ENCODE assay signal across 8 cellular contexts in the genomic region with DNA sequence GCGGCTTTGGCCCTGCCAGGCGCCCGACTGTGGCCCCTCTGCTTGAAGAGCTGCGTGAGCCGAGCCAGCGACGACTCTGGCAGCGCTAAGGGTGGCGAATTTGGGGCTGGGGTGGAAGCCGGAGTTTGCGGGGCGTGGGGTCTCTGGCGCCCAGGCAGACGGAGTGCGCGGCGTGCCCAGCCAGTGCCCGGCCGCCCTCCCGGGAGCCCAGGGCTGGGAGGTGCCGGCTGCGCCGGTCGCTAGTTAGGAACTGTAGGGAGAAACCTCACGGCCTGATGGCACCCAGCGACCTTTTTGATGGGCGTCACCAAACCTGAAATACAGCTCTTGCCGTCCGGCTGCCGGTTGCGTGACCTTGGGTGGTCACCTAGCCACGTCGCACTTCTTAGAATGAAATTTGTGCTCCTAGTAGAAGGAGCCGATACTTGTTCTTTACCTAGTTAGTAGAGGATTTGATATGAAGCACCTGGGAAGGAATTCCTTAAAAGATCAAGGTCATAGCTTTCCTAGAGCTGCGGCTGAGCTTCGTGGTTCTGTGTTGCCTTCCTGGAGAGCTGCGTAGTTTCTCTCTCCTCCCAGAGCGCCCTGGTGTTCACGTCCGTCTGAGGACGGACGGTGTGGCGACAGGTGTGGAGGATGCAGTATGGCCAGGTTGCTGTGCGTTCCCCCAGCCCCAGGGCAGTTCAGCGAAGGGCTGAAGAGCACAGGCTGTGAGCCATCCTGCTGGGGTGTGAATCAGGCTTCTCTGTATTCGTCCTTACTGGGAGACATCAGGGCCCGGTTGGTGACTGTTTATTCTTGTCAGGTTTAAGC. TPM values are rescaled to one million over a fixed set of nuclear protein-coding genes. Genes with fewer than 3 reads are reported as not detected.
DNase-seq lines count a peak whose midpoint lies in the region; ATAC-seq, FAIRE-seq and TF ChIP-seq lines count a peak whose summit lies in the region.

No MANE protein-coding gene starts in this region.

- TF ChIP-seq POLR2A in GM12891 (IDR thresholded peaks at IDR 0.05; ENCODE audit: low read depth, low read length), result no peak

- CTCF ChIA-PET in activated CD8-positive, alpha-beta T cell treated with anti-CD3 and anti-CD28 coated beads, Interleukin-2, amount 10 ng/mL, durations not matched to agents 7 days and 5 days (lab: Charles Lee), result interaction anchor here (0.9 to 3.8 kb wide), 6 partner anchors 10 to 159 kb away, joined by 3 to 32 read pairs (median 9); a partner anchor contains a TSS

- H3K27me3 ChIP-seq in right cardiac atrium (ENCODE audit: control insufficient read depth, insufficient read depth), result no peaks in the 10 kb centered on the region
- H3K27me3 ChIP-seq in skeletal muscle tissue (ENCODE audit: control insufficient read depth in 3 of 3, insufficient read depth in 3 of 3, low read length in 3 of 3), result no peaks in the 10 kb centered on the region

- peaks cover 8% of the 10 kb centered on the region for H3K9me3 Mint-ChIP-seq in activated CD8-positive, alpha-beta T cell treated with anti-CD3 and anti-CD28 coated beads, Interleukin-2, amount 10 ng/mL, durations not matched to agents 7 days and 5 days (ENCODE audit: insufficient read depth)

- H3K9me3 ChIP-seq in right cardiac atrium (ENCODE audit: control insufficient read depth, low read length) (no peaks in the 10 kb centered on the region), skeletal muscle tissue (ENCODE audit: control insufficient read depth in 3 of 3, low read length in 3 of 3) (no peaks in the 10 kb centered on the region)

- ATAC-seq in HG02938 (IDR thresholded peaks at IDR 0.05; ENCODE audit: unreplicated experiment), result peak; percentile 7
- ATAC-seq in activated CD8-positive, alpha-beta T cell treated with anti-CD3 and anti-CD28 coated beads, Interleukin-2, amount 10 ng/mL, durations not matched to agents 7 days and 5 days, result peak; percentile 12
- ATAC-seq in right cardiac atrium, result no peak
- no peak for ATAC-seq in HG03039 (IDR thresholded peaks at IDR 0.05; ENCODE audit: unreplicated experiment)
- no peak for ATAC-seq in HG02610 (IDR thresholded peaks at IDR 0.05; ENCODE audit: unreplicated experiment)
- no peak for ATAC-seq in GM21367 (IDR thresholded peaks at IDR 0.05; ENCODE audit: unreplicated experiment)

- H3K4me3 Mint-ChIP-seq in activated CD8-positive, alpha-beta T cell treated with anti-CD3 and anti-CD28 coated beads, Interleukin-2, amount 10 ng/mL, durations not matched to agents 7 days and 5 days, result peak overlapping the region; percentile 93

- peak overlapping the region; percentile 92 for H3K27ac Mint-ChIP-seq in activated CD8-positive, alpha-beta T cell treated with anti-CD3 and anti-CD28 coated beads, Interleukin-2, amount 10 ng/mL, durations not matched to agents 7 days and 5 days

- FAIRE-seq in GM12891 (lab: Jason Lieb, UNC), result peak; percentile 82

- H3K27me3 Mint-ChIP-seq in activated CD8-positive, alpha-beta T cell treated with anti-CD3 and anti-CD28 coated beads, Interleukin-2, amount 10 ng/mL, durations not matched to agents 7 days and 5 days (ENCODE audit: low read depth), result no peaks in the 10 kb centered on the region

- H3K27ac ChIP-seq in right cardiac atrium (ENCODE audit: low read length) (peak overlapping the region; percentile 89), skeletal muscle tissue (ENCODE audit: low read depth, low read length) (peak overlapping the region; percentile 84)

- peaks cover 41% of the 10 kb centered on the region for H3K4me1 Mint-ChIP-seq in activated CD8-positive, alpha-beta T cell treated with anti-CD3 and anti-CD28 coated beads, Interleukin-2, amount 10 ng/mL, durations not matched to agents 7 days and 5 days (ENCODE audit: low read depth)

- H3K4me3 ChIP-seq in right cardiac atrium (ENCODE audit: low read length) (peak overlapping the region; percentile 84), skeletal muscle tissue (ENCODE audit: low read length in 3 of 3) (peak overlapping the region; percentile 76 to 86 (median 78))

- peaks cover 15% of the 10 kb centered on the region for H3K36me3 Mint-ChIP-seq in activated CD8-positive, alpha-beta T cell treated with anti-CD3 and anti-CD28 coated beads, Interleukin-2, amount 10 ng/mL, durations not matched to agents 7 days and 5 days (ENCODE audit: low read depth)

- intact Hi-C loops in right cardiac atrium (cut with DNase I), result loop anchor here in 2 of 4 donors (10.0 kb wide), 1 partner anchor 54 kb away; a partner anchor contains a TSS

- peaks cover 0 to 2% (median 0%) of the 10 kb centered on the region in 3 donors for H3K36me3 ChIP-seq in skeletal muscle tissue (ENCODE audit: control insufficient read depth in 3 of 3, insufficient read depth in 3 of 3, low read length in 3 of 3)

- under 1% methylated on average over 47 of the region's 47 CpGs for WGBS in right cardiac atrium

- DNase-seq in GM12891 (ENCODE audit: insufficient read length, low spot score) (no peak), right cardiac atrium (no peak)
- peak; percentile 47 for DNase-seq in activated CD8-positive, alpha-beta T cell treated with anti-CD3 and anti-CD28 coated beads, Interleukin-2, amount 10 ng/mL, durations not matched to agents 7 days and 5 days

- POLR2A ChIA-PET in activated CD8-positive, alpha-beta T cell treated with anti-CD3 and anti-CD28 coated beads, Interleukin-2, amount 10 ng/mL, durations not matched to agents 7 days and 5 days (lab: Charles Lee), result interaction anchor here (1.4 to 5.7 kb wide), 11 partner anchors 10 to 122 kb away, joined by 3 to 41 read pairs (median 9); a partner anchor contains a TSS

- peaks cover 19% of the 10 kb centered on the region for H3K4me1 ChIP-seq in right cardiac atrium (ENCODE audit: control insufficient read depth, insufficient read depth, low read length)
- H3K4me1 ChIP-seq in skeletal muscle tissue (ENCODE audit: control insufficient read depth in 3 of 3, insufficient read depth in 3 of 3, low read length in 3 of 3), result peaks cover 39 to 54% (median 44%) of the 10 kb centered on the region in 3 donors

- peak overlapping the region; percentile 93 to 96 (median 93) for H3K9ac ChIP-seq in skeletal muscle tissue (ENCODE audit: low read depth in 1 of 3, low read length in 3 of 3)

TF ChIP-seq in GM12891, 5 proteins besides CTCF, POLR2A, EP300 and RAD21:
- TF ChIP-seq SPI1 (IDR thresholded peaks at IDR 0.05; ENCODE audit: low read depth, low read length) (no peak), POU2F2 (IDR thresholded peaks at IDR 0.05; ENCODE audit: low read depth, low read length) (no peak), TAF1 (IDR thresholded peaks at IDR 0.05; ENCODE audit: low read depth, low read length) (no peak), POLR2AphosphoS5 (IDR thresholded peaks at IDR 0.05; ENCODE audit: low read depth, low read length) (no peak), PAX5 (IDR thresholded peaks at IDR 0.05; ENCODE audit: insufficient read depth, low read length, severe bottlenecking) (no peak)

RNA-seq across cellular contexts. Expression of a gene that starts 0.7 kb away (rescaled TPM):
- 36.2 TPM for polyA plus RNA-seq in GM12891 (2012; ENCODE audit: low read depth, missing spikeins)
- 10 to 100 TPM; 60.3 to 65.1 TPM for total RNA-seq in activated CD8-positive, alpha-beta T cell treated with anti-CD3 and anti-CD28 coated beads, Interleukin-2, amount 10 ng/mL, durations not matched to agents 7 days and 5 days
- total RNA-seq in right cardiac atrium (10 to 100 TPM; 51.6 to 61.8 (median 59.2) TPM), skeletal muscle tissue (24.5 TPM)
- polyA plus RNA-seq in right cardiac atrium, result 53.4 TPM

RNA-seq across cellular contexts. Expression of a gene that starts 41.4 kb away (rescaled TPM):
- 97.8 TPM for polyA plus RNA-seq in GM12891 (2012; ENCODE audit: low read depth, missing spikeins)
- total RNA-seq in activated CD8-positive, alpha-beta T cell treated with anti-CD3 and anti-CD28 coated beads, Interleukin-2, amount 10 ng/mL, durations not matched to agents 7 days and 5 days, result 100 to 1,000 TPM; 214 to 217 TPM
- total RNA-seq in right cardiac atrium (100 to 1,000 TPM; 123 to 145 (median 134) TPM), skeletal muscle tissue (109 TPM)
- polyA plus RNA-seq in right cardiac atrium, result 119 TPM

RNA-seq across cellular contexts. Expression of a gene that starts 56.6 kb away (rescaled TPM):
- polyA plus RNA-seq in GM12891 (2012; ENCODE audit: low read depth, missing spikeins), result 6.8 TPM
- 10 to 100 TPM; 16.7 to 17.0 TPM for total RNA-seq in activated CD8-positive, alpha-beta T cell treated with anti-CD3 and anti-CD28 coated beads, Interleukin-2, amount 10 ng/mL, durations not matched to agents 7 days and 5 days
- total RNA-seq in right cardiac atrium (1 to 10 TPM; 7.7 to 8.8 (median 8.5) TPM), skeletal muscle tissue (2.6 TPM)
- polyA plus RNA-seq in right cardiac atrium, result 5.0 TPM

Comparison
In these comparisons a context has a peak if more than half of its experiments do, and no peak if none do; other contexts are left out.
1. ATAC-seq: peak in HG02938 (single experiment) and activated CD8-positive, alpha-beta T cell treated with anti-CD3 and anti-CD28 coated beads, Interleukin-2, amount 10 ng/mL, durations not matched to agents 7 days and 5 days (single experiment); none in right cardiac atrium (0 of 2), HG03039 (single experiment), HG02610 (single experiment) and GM21367 (single experiment).